20 cellular contexts compared by ENCODE assay signal in the genomic region with DNA sequence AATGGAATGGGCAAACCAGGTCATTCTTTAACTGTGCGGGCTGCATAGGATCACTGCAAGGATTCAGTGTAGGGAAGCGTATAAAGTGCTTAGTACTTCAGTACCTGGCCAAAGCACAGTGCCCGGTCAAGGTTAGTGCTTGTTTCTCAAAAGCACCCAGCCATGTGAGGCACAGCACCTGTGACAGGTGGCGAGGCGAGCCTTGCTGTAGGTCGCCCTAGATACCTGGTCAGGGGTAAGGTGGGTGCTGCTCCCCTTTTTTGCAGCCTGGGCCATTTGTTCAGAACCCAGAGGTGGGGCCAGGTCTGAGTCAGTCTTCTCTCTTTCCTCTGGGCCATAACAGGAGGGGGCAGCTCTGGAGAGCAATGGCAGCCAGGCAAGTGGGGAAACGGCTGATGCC.
"Had no signal": no experiment of that assay in that cellular context is flagged by ENCODE, and none has a peak within 500 bp of the region (broad histone marks: within the 10 kb centered on the region; RNA-seq: fewer than 3 reads in every experiment).

No MANE protein-coding gene starts in this region.

- DNase-seq: head of caudate nucleus; hippocampal formation; left colon; left ventricle myocardium inferior; retina; stimulated activated CD4-positive, alpha-beta T cell treated with anti-CD3 and anti-CD28 coated beads, Interleukin-4, amount 100 ng/mL, for 24 hours; stimulated activated naive CD4-positive, alpha-beta T cell; substantia nigra had no signal

- H3K27ac ChIP-seq: left ventricle myocardium inferior, pancreas, prostate gland, skin epidermis, tibial nerve, vagina had no signal

- H3K36me3 Mint-ChIP-seq: memory B cell; naive thymus-derived CD8-positive, alpha-beta T cell; stimulated activated effector memory CD8-positive, alpha-beta T cell treated with anti-CD3 and anti-CD28 coated beads, Interleukin-12 subunit alpha, Interleukin-12 subunit beta, amount 100 ng/mL, for 72 hours; type B pancreatic cell had no signal

- H3K27me3 ChIP-seq: pancreas, vagina had no signal

- H3K4me3 ChIP-seq: left ventricle myocardium inferior, pancreas, prostate gland, skin epidermis, tibial nerve, vagina had no signal

- H3K4me1 ChIP-seq: pancreas, prostate gland, vagina had no signal

- H3K9me3 ChIP-seq: left ventricle myocardium inferior, pancreas, prostate gland, tibial nerve, vagina had no signal

- H3K27ac Mint-ChIP-seq: memory B cell; naive thymus-derived CD8-positive, alpha-beta T cell; stimulated activated effector memory CD8-positive, alpha-beta T cell treated with anti-CD3 and anti-CD28 coated beads, Interleukin-12 subunit alpha, Interleukin-12 subunit beta, amount 100 ng/mL, for 72 hours; stimulated activated naive CD8-positive, alpha-beta T cell treated with anti-CD3 and anti-CD28 coated beads, Interleukin-15, Interleukin-2, amounts not matched to agents 100 ng/mL and 50 ng/mL, for 24 hours; type B pancreatic cell had no signal

- H3K36me3 ChIP-seq: left ventricle myocardium inferior, pancreas, prostate gland, tibial nerve, vagina had no signal

- H3K9me3 Mint-ChIP-seq: memory B cell; naive thymus-derived CD8-positive, alpha-beta T cell; stimulated activated effector memory CD8-positive, alpha-beta T cell treated with anti-CD3 and anti-CD28 coated beads, Interleukin-12 subunit alpha, Interleukin-12 subunit beta, amount 100 ng/mL, for 72 hours; stimulated activated naive CD8-positive, alpha-beta T cell treated with anti-CD3 and anti-CD28 coated beads, Interleukin-15, Interleukin-2, amounts not matched to agents 100 ng/mL and 50 ng/mL, for 24 hours; type B pancreatic cell had no signal

- H3K4me3 Mint-ChIP-seq: memory B cell; stimulated activated effector memory CD8-positive, alpha-beta T cell treated with anti-CD3 and anti-CD28 coated beads, Interleukin-12 subunit alpha, Interleukin-12 subunit beta, amount 100 ng/mL, for 72 hours; stimulated activated naive CD8-positive, alpha-beta T cell treated with anti-CD3 and anti-CD28 coated beads, Interleukin-15, Interleukin-2, amounts not matched to agents 100 ng/mL and 50 ng/mL, for 24 hours; type B pancreatic cell had no signal

- H3K4me1 Mint-ChIP-seq: memory B cell; stimulated activated effector memory CD8-positive, alpha-beta T cell treated with anti-CD3 and anti-CD28 coated beads, Interleukin-12 subunit alpha, Interleukin-12 subunit beta, amount 100 ng/mL, for 72 hours had no signal

- ATAC-seq: left colon; naive thymus-derived CD8-positive, alpha-beta T cell; right cardiac atrium; sciatic nerve; stimulated activated effector memory CD8-positive, alpha-beta T cell treated with anti-CD3 and anti-CD28 coated beads, Interleukin-12 subunit alpha, Interleukin-12 subunit beta, amount 100 ng/mL, for 72 hours had no signal
